In the genomic region with DNA sequence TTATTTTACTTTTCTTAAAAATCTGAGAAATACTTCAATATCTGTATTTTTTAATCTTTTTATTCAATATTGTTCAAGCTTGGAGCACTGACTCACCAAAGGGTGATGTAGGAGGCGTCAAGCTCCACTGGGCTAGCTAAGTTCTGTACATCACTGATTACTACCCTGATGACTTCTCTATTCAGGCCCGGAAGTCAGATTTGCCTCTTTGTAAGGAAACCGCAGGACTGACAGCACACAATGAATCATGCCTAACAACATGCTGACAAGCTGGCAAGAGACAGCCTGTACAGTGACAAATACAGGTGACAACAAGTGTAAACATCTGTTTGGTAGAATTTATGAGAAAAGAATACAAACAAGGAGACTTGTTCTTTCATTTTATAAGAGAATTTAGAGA, we compare ENCODE assay signal across 9 cellular contexts.
DNase-seq lines count a peak whose midpoint lies in the region; ATAC-seq and TF ChIP-seq lines count a peak whose summit lies in the region.
"Had no signal": no experiment of that assay in that cellular context is flagged by ENCODE, and none has a peak within 500 bp of the region (broad histone marks: within the 10 kb centered on the region; RNA-seq: fewer than 3 reads in every experiment).

No MANE protein-coding gene starts in this region.

- POLR2A ChIA-PET in Panc1 (lab: Charles Lee) = no interaction called here

- H3K9me3 ChIP-seq in Panc1 (ENCODE audit: control insufficient read depth, insufficient read depth, low read depth, low read length) = no peaks in the 10 kb centered on the region
- no peaks in the 10 kb centered on the region for H3K9me3 ChIP-seq in prostate gland

- H3K4me1 ChIP-seq in Panc1 (ENCODE audit: control insufficient read depth, insufficient read depth, low read length) (no peaks in the 10 kb centered on the region), prostate gland (replicated peaks) (no peaks in the 10 kb centered on the region)

- H3K27ac ChIP-seq in Panc1 (ENCODE audit: low read length) = no peak overlapping the region
- no peak overlapping the region for H3K27ac ChIP-seq in prostate gland
- H3K27ac ChIP-seq: KMS-11 had no signal

- CTCF ChIA-PET in Panc1 (lab: Charles Lee) = interaction anchor here (0.6 kb wide), 1 partner anchor 47 kb away, joined by 3 read pairs; no protein-coding TSS in a partner anchor

- H3K4me3 ChIP-seq in Panc1 (ENCODE audit: low read depth in 2 of 2, low read length in 2 of 2) = no peak overlapping the region
- no peak overlapping the region for H3K4me3 ChIP-seq in choroid plexus epithelial cell (ENCODE audit: low read depth, low read length)
- H3K4me3 ChIP-seq in prostate gland = no peak overlapping the region

- H3K27me3 ChIP-seq in Panc1 (ENCODE audit: control insufficient read depth, insufficient read depth, low read length) (no peaks in the 10 kb centered on the region), prostate gland (replicated peaks; ENCODE audit: insufficient read depth) (no peaks in the 10 kb centered on the region)

- no peak for TF ChIP-seq CTCF in Panc1 (IDR thresholded peaks at IDR 0.05)
- TF ChIP-seq CTCF in choroid plexus epithelial cell (conservative IDR thresholded peaks at IDR 0.05; ENCODE audit: low read depth, low read length) = no peak
- TF ChIP-seq CTCF in prostate gland (IDR thresholded peaks at IDR 0.05) = no peak

- ATAC-seq in GM21367 (IDR thresholded peaks at IDR 0.05; ENCODE audit: unreplicated experiment) = peak; percentile 98
- peak; percentile 99 for ATAC-seq in HG03521 (IDR thresholded peaks at IDR 0.05; ENCODE audit: unreplicated experiment)
- peak; percentile 88 for ATAC-seq in Panc1

- TF ChIP-seq POLR2A in prostate gland (IDR thresholded peaks at IDR 0.05) = no peak

- DNase-seq in ELR (ENCODE audit: low read depth) (peak; percentile 68), Panc1 (ENCODE audit: low read depth, low spot score) (peak; percentile 81), choroid plexus epithelial cell (ENCODE audit: low read depth) (peak; percentile 91), iPS-NIHi7 (ENCODE audit: extremely low spot score) (no peak), prostate gland (ENCODE audit: low spot score) (no peak)
- DNase-seq in stimulated activated CD8-positive, alpha-beta memory T cell treated with anti-CD3 and anti-CD28 coated beads, Interleukin-4, amount 100 ng/mL, for 24 hours (ENCODE audit: low read depth) = peak; percentile 7

- intact Hi-C loops in Panc1 (cut with micrococcal nuclease; ENCODE audit: unreplicated experiment) (no loop called here), prostate gland (cut with DNase I) (no loop called here)

- in situ Hi-C loops in Panc1 (cut with HindIII; ENCODE audit: low pct_unique_long_range_greater_than_20kb, low sequenced_read_pairs) = no loop called here

- BruUV-seq in Panc1 (replicated peaks; lab: Mats Ljungman, UMichigan) = no TSS peak

- H3K36me3 ChIP-seq in Panc1 (ENCODE audit: control insufficient read depth, insufficient read depth, low read length) (no peaks in the 10 kb centered on the region), prostate gland (no peaks in the 10 kb centered on the region)

- 38% methylated on average over 3 of the region's 3 CpGs for WGBS in prostate gland

Comparison
In these comparisons a context has a peak if more than half of its experiments do, and no peak if none do; other contexts are left out.
1. DNase-seq: peak in ELR (single experiment), Panc1 (single experiment), choroid plexus epithelial cell (single experiment) and stimulated activated CD8-positive, alpha-beta memory T cell treated with anti-CD3 and anti-CD28 coated beads, Interleukin-4, amount 100 ng/mL, for 24 hours (single experiment); none in iPS-NIHi7 (single experiment) and prostate gland (single experiment).
2. Peak in every context shown above with its lines, with median percentiles within 50 percentile points of each other: ATAC-seq.